Comparison of ENCODE assay signal across 11 cellular contexts in the genomic region with DNA sequence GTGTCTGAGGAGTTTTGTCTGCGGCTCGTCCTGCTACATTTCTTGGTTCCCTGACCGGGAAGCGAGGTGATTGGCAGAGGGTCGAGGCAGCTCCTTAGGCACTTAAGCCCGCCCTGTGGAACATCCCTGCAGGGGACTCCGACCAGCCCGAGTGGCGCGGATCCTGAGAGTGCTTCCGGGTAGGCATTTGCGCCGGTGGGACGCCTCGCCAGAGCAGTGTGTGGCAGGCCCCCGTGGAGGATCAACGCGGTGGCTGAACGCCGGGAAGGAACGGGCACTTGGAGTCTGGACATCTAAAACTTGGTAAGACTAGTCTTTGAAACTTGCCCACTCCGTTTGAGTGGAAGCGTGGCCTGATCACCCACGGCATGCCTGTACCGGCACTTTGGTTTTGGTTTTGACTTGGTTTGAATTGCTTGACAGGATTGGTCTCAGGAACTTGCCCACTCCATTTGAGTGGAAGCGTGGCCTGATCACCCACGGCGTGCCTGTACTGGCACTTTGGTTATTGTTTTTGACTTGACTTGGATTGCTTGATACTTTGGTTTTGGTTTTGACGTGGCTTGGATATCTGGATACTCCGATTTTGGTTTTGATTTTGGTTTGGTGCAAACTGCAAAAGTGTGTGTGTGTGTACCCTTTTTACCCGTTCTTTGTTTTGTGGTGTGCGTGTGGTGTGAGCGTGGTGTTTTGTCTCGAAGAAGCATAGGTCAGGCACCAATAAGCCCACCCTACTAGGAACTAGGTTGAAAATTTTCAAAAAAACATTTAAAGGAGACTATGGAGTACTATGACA. TPM values are rescaled to one million over a fixed set of nuclear protein-coding genes. Genes with fewer than 3 reads are reported as not detected.
"Had no signal": no experiment of that assay in that cellular context is flagged by ENCODE, and none has a peak within 500 bp of the region (broad histone marks: within the 10 kb centered on the region; RNA-seq: fewer than 3 reads in every experiment).

No MANE protein-coding gene starts in this region.

RNA-seq across cellular contexts. Expression of a gene that starts 6.7 kb away (rescaled TPM):
- total RNA-seq: fibroblast of villous mesenchyme, gastrocnemius medialis, liver, lung microvascular endothelial cell, mesenteric fat pad, osteoblast, pulmonary artery endothelial cell, sciatic nerve had no signal
- polyA plus RNA-seq: heart right ventricle; liver; naive thymus-derived CD4-positive, alpha-beta T cell; neural cell had no signal
